Comparison of ENCODE assay signal across 1 cellular context in genomic region chr6:20900396-20901160, GRCh38.
A peak's percentile ranks its signal among the peaks of the same experiment; 100 is the strongest.
TF ChIP-seq lines count a peak whose summit lies in the region.

No MANE protein-coding gene starts in this region.

TF ChIP-seq in GM12878, 131 proteins besides CTCF, POLR2A, EP300 and RAD21 (continued from another document and continues in another):
- TF ChIP-seq ZNF687 (IDR thresholded peaks at IDR 0.05) (no peak), IRF5 (IDR thresholded peaks at IDR 0.05; ENCODE audit: borderline replicate concordance) (no peak), ZBTB11 (CRISPR knock-in tag; IDR thresholded peaks at IDR 0.05) (no peak), IKZF2 (IDR thresholded peaks at IDR 0.05) (peak; percentile 15 to 59; a peak in 1 of 4 replicates), MTA3 (IDR thresholded peaks at IDR 0.05; ENCODE audit: borderline replicate concordance, low read length) (peak; percentile 18; the same call in 1 of the 2 replicates), MTA2 (IDR thresholded peaks at IDR 0.05; ENCODE audit: low read depth) (peak; percentile 62), FOXK2 (IDR thresholded peaks at IDR 0.05) (no peak), POLR2AphosphoS5 (IDR thresholded peaks at IDR 0.05; ENCODE audit: low read length) (no peak), BACH1 (IDR thresholded peaks at IDR 0.05; ENCODE audit: borderline replicate concordance) (no peak), TCF12 (IDR thresholded peaks at IDR 0.05; ENCODE audit: low read depth, low read length) (peak; percentile 95), EED (IDR thresholded peaks at IDR 0.05; ENCODE audit: low read depth) (peak; percentile 7; the same call in 1 of the 2 replicates), ZBTB40 (IDR thresholded peaks at IDR 0.05; ENCODE audit: borderline replicate concordance) (no peak), PKNOX1 (IDR thresholded peaks at IDR 0.05) (peak; percentile 69), PAX8 (IDR thresholded peaks at IDR 0.05) (no peak), ZNF24 (IDR thresholded peaks at IDR 0.05) (no peak), BMI1 (IDR thresholded peaks at IDR 0.05; ENCODE audit: borderline replicate concordance) (no peak), ZZZ3 (IDR thresholded peaks at IDR 0.05; ENCODE audit: control insufficient read depth, insufficient read length, low read depth) (no peak), CEBPB (IDR thresholded peaks at IDR 0.05; ENCODE audit: borderline replicate concordance in 1 of 2, low read depth in 2 of 2, low read length in 2 of 2) (peak in 1 of 2 experiments; percentile 66; a peak in 1 of 4 replicates), ESRRA (IDR thresholded peaks at IDR 0.05; ENCODE audit: low read length) (no peak), USF1 (IDR thresholded peaks at IDR 0.05; ENCODE audit: borderline replicate concordance, extremely low read length, insufficient read depth, low read depth, low read length) (no peak), JUNB (IDR thresholded peaks at IDR 0.05) (peak; percentile 97), POU2F2 (IDR thresholded peaks at IDR 0.05; ENCODE audit: borderline replicate concordance, low read depth, low read length) (peak; percentile 84; the same call in 2 of the 3 replicates), PRDM15 (CRISPR knock-in tag; IDR thresholded peaks at IDR 0.05) (no peak), NR2F1 (conservative IDR thresholded peaks at IDR 0.05) (no peak), CUX1 (IDR thresholded peaks at IDR 0.05; ENCODE audit: insufficient replicate concordance, low read depth, low read length) (no peak), SRF (IDR thresholded peaks at IDR 0.05; ENCODE audit: low read depth in 2 of 2, low read length in 2 of 2) (no peak), RCOR1 (conservative IDR thresholded peaks at IDR 0.05; ENCODE audit: low read depth, low read length) (no peak), BHLHE40 (IDR thresholded peaks at IDR 0.05; ENCODE audit: borderline replicate concordance in 1 of 2, low read depth in 2 of 2, low read length in 1 of 2) (no peak)
